In the genomic region with DNA sequence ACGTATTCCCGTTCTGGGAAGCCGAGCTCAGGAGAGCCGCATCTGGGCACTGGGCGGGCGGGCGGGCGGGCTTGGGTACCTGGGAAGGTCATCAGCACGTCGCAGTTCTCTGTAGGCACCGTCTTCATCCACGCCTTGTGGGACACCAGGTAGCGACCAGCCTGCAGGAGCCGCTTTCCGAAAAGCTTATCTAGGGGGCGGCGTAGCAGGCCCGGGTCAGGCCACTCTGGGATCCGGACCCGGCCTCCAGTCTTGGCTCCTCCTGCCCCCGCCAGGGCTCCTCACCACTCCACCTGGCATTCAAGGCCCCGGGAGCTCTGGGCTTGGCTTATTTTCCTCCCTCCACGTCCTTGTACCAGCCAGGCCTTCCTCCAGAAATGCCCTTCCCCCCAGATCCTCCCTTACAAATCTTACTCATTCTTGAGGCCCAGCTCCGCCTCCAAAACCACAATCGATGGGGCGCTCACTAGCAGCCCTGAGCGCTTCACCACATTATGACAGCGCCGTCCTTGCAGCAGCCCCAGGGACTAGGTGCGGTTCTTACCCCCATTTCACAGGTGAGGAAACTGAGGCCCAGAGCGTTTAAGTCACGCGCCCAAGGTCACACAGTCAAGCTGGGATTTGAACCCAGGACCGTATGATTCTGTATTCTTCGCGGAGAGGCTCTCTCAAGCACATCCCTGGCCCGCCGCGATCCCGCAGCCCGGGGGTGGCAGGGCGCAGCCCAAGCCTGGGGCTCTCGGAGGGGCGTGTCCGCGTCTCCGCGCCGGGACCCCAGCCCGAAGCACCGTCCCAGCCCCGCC, we compare ENCODE assay signal across 8 cellular contexts. TPM values are rescaled to one million over a fixed set of nuclear protein-coding genes. Genes with fewer than 3 reads are reported as not detected.
DNase-seq lines count a peak whose midpoint lies in the region; FAIRE-seq and TF ChIP-seq lines count a peak whose summit lies in the region.

No MANE protein-coding gene starts in this region.

- in situ Hi-C loops in HAP-1 (cut with MboI; ENCODE audit: low sequenced_read_pairs): no loop called here

- H3K27ac Mint-ChIP-seq in T-helper 2 cell treated with Interferon-gamma antibody and Interleukin-4, amounts not matched to agents 5 μg/mL and 100 μg/mL, for 36 hours: peak overlapping the region; percentile 89
- peak overlapping the region; percentile 80 for H3K27ac Mint-ChIP-seq in astrocyte (ENCODE audit: unreplicated experiment)

- H2AFZ ChIP-seq in astrocyte (ENCODE audit: low read depth, low read length): peak overlapping the region; percentile 94
- H2AFZ ChIP-seq in keratinocyte (ENCODE audit: control insufficient read depth, low read length): peak overlapping the region; percentile 78

- peak; percentile 63 to 66 for DNase-seq in AML-193 (lab: John Stamatoyannopoulos, UW)
- peak; percentile 29 to 65 for DNase-seq in HAP-1 (ENCODE audit: low spot score in 2 of 2)
- peak; percentile 78 for DNase-seq in T-helper 2 cell treated with Interferon-gamma antibody and Interleukin-4, amounts not matched to agents 5 μg/mL and 100 μg/mL, for 36 hours (ENCODE audit: low spot score)
- peak; percentile 75 for DNase-seq in astrocyte (ENCODE audit: low read depth)
- no peak for DNase-seq in keratinocyte (ENCODE audit: low read depth, low spot score)
- peak; percentile 67 to 76 for DNase-seq in stimulated activated CD4-positive, alpha-beta T cell treated with anti-CD3 and anti-CD28 coated beads, Interleukin-4, amount 100 ng/mL, for 48 hours (ENCODE audit: low read depth in 2 of 2)
- DNase-seq in COLO829 (ENCODE audit: low spot score): no peak
- DNase-seq in NCI-H1930 (lab: John Stamatoyannopoulos, UW): no peak

- peaks cover 25% of the 10 kb centered on the region for H3K4me1 Mint-ChIP-seq in T-helper 2 cell treated with Interferon-gamma antibody and Interleukin-4, amounts not matched to agents 5 μg/mL and 100 μg/mL, for 36 hours (ENCODE audit: low read depth)
- peaks cover 3% of the 10 kb centered on the region for H3K4me1 Mint-ChIP-seq in astrocyte (ENCODE audit: low read depth, unreplicated experiment)

- FAIRE-seq in astrocyte (lab: Jason Lieb, UNC) (no peak), keratinocyte (lab: Jason Lieb, UNC) (no peak)

- H3K36me3 ChIP-seq in HAP-1 (replicated peaks) (peaks cover 5% of the 10 kb centered on the region), astrocyte (ENCODE audit: insufficient read depth, low read length) (no peaks in the 10 kb centered on the region), keratinocyte (ENCODE audit: control insufficient read depth in 2 of 2, extremely low read depth in 1 of 2, insufficient read depth in 2 of 2, low read length in 2 of 2) (no peaks in the 10 kb centered on the region)

- H3K4me3 Mint-ChIP-seq in T-helper 2 cell treated with Interferon-gamma antibody and Interleukin-4, amounts not matched to agents 5 μg/mL and 100 μg/mL, for 36 hours: peak overlapping the region; percentile 84
- H3K4me3 Mint-ChIP-seq in astrocyte (ENCODE audit: unreplicated experiment): peak overlapping the region; percentile 88

- H3K9ac ChIP-seq in astrocyte (ENCODE audit: low read length) (peak overlapping the region; percentile 80), keratinocyte (ENCODE audit: control insufficient read depth, extremely low read depth, insufficient read depth, low read length) (peak overlapping the region; percentile 62)

- peaks cover 12% of the 10 kb centered on the region for H3K79me2 ChIP-seq in astrocyte (ENCODE audit: insufficient read depth, low read length)
- H3K79me2 ChIP-seq in keratinocyte (ENCODE audit: control insufficient read depth, insufficient read depth, low read length): peaks cover 5% of the 10 kb centered on the region

- peak overlapping the region; percentile 65 for H3K4me3 ChIP-seq in HAP-1
- H3K4me3 ChIP-seq in astrocyte (ENCODE audit: insufficient read depth, low read depth, low read length): peak overlapping the region; percentile 78
- H3K4me3 ChIP-seq in keratinocyte (ENCODE audit: control insufficient read depth in 2 of 3, extremely low read depth in 1 of 3, insufficient read depth in 2 of 3, low read depth in 1 of 3, low read length in 3 of 3): peak overlapping the region; percentile 48 to 73 (median 70)

- H3K27me3 ChIP-seq in HAP-1 (ENCODE audit: low read depth) (no peaks in the 10 kb centered on the region), astrocyte (ENCODE audit: insufficient read depth, low read length) (no peaks in the 10 kb centered on the region), keratinocyte (ENCODE audit: control insufficient read depth, extremely low read depth, insufficient read depth, low read length) (peaks cover 24% of the 10 kb centered on the region)

- H3K4me2 ChIP-seq in astrocyte (ENCODE audit: low read length): peak overlapping the region; percentile 93
- peak overlapping the region; percentile 95 for H3K4me2 ChIP-seq in keratinocyte (ENCODE audit: control insufficient read depth, extremely low read depth, insufficient read depth, low read depth, low read length)

- peaks cover 17% of the 10 kb centered on the region for H3K36me3 Mint-ChIP-seq in T-helper 2 cell treated with Interferon-gamma antibody and Interleukin-4, amounts not matched to agents 5 μg/mL and 100 μg/mL, for 36 hours (ENCODE audit: low read depth)
- peaks cover 7% of the 10 kb centered on the region for H3K36me3 Mint-ChIP-seq in astrocyte (ENCODE audit: low read depth, unreplicated experiment)

- H3K9me3 ChIP-seq in HAP-1 (no peaks in the 10 kb centered on the region), astrocyte (ENCODE audit: insufficient read depth, low read depth, low read length) (no peaks in the 10 kb centered on the region), keratinocyte (ENCODE audit: control insufficient read depth, low read depth, low read length) (no peaks in the 10 kb centered on the region)

- H3K9me3 Mint-ChIP-seq in T-helper 2 cell treated with Interferon-gamma antibody and Interleukin-4, amounts not matched to agents 5 μg/mL and 100 μg/mL, for 36 hours: no peaks in the 10 kb centered on the region
- no peaks in the 10 kb centered on the region for H3K9me3 Mint-ChIP-seq in astrocyte (ENCODE audit: unreplicated experiment)

- H3K9me1 ChIP-seq in keratinocyte (ENCODE audit: control insufficient read depth, extremely low read depth, insufficient read depth, low read length): no peaks in the 10 kb centered on the region

- H3K27ac ChIP-seq in astrocyte (ENCODE audit: low read depth, low read length) (peak overlapping the region; percentile 46), keratinocyte (ENCODE audit: control insufficient read depth, insufficient read depth, low read length) (peak overlapping the region; percentile 49)

- H3K4me1 ChIP-seq in HAP-1 (peaks cover 16% of the 10 kb centered on the region), astrocyte (ENCODE audit: insufficient read depth, low read length) (peaks cover 19% of the 10 kb centered on the region), keratinocyte (ENCODE audit: control insufficient read depth, extremely low read depth, insufficient read depth, low read length) (peaks cover 29% of the 10 kb centered on the region)

- peaks cover 2% of the 10 kb centered on the region for H4K20me1 ChIP-seq in astrocyte (ENCODE audit: insufficient read depth, low read length)
- H4K20me1 ChIP-seq in keratinocyte (ENCODE audit: control insufficient read depth, extremely low read depth, insufficient read depth, low read length): no peaks in the 10 kb centered on the region

- dilution Hi-C loops in keratinocyte (cut with MboI; ENCODE audit: extremely low pct_ligation_motif_present, low sequenced_read_pairs): no loop called here

- peaks cover 11% of the 10 kb centered on the region for H3K27me3 Mint-ChIP-seq in T-helper 2 cell treated with Interferon-gamma antibody and Interleukin-4, amounts not matched to agents 5 μg/mL and 100 μg/mL, for 36 hours (ENCODE audit: low read depth)
- H3K27me3 Mint-ChIP-seq in astrocyte (ENCODE audit: low read depth, unreplicated experiment): no peaks in the 10 kb centered on the region

- TF ChIP-seq CTCF in astrocyte (IDR thresholded peaks at IDR 0.05; ENCODE audit: insufficient read depth, low read depth, low read length) (no peak), keratinocyte (optimal IDR thresholded peaks at IDR 0.05 in 1 of 3, IDR thresholded peaks at IDR 0.05 in 1 of 3, conservative IDR thresholded peaks at IDR 0.05 in 1 of 3; ENCODE audit: extremely low read depth in 1 of 3, insufficient read depth in 2 of 3, low read length in 3 of 3) (no peak)

RNA-seq across cellular contexts. Expression of a gene that starts 0.8 kb away (rescaled TPM):
- 8.1 and 9.0 TPM in 2 replicates for total RNA-seq in astrocyte
- polyA plus RNA-seq in keratinocyte: 1.1 to 2.7 TPM (median 1.6 TPM) in 3 replicates
- 1.1 TPM for polyA plus RNA-seq in keratinocyte (2011; ENCODE audit: low read depth)
- 0.32 and 0.70 TPM in 2 replicates for polyA plus RNA-seq in keratinocyte (2011; cell fraction: cytosol; rRNA removed)
- 8.1 and 9.2 TPM in 2 replicates for polyA plus RNA-seq in keratinocyte (2011; cell fraction: nucleus; rRNA removed)
- polyA plus RNA-seq in keratinocyte (2012; ENCODE audit: low replicate concordance): 1.9 and 3.0 TPM in 2 replicates
- 1.3 to 2.8 TPM (median 1.9 TPM) in 3 replicates for polyA minus RNA-seq in keratinocyte
- polyA minus RNA-seq in keratinocyte (2011; cell fraction: cytosol; rRNA and poly(A)+ RNA removed): 2.1 TPM
- polyA minus RNA-seq in keratinocyte (2011; cell fraction: nucleus; rRNA and poly(A)+ RNA removed): 4.0 and 4.8 TPM in 2 replicates

RNA-seq across cellular contexts. Expression of a gene that starts 3.5 kb away (rescaled TPM):
- 21.4 and 21.7 TPM in 2 replicates for total RNA-seq in astrocyte
- 7.2 to 9.3 TPM (median 8.9 TPM) in 3 replicates for polyA plus RNA-seq in keratinocyte
- polyA plus RNA-seq in keratinocyte (2011; ENCODE audit: low read depth): 5.3 TPM
- 4.3 and 7.4 TPM in 2 replicates for polyA plus RNA-seq in keratinocyte (2011; cell fraction: cytosol; rRNA removed)
- 24.9 and 28.4 TPM in 2 replicates for polyA plus RNA-seq in keratinocyte (2011; cell fraction: nucleus; rRNA removed)
- 9.7 and 11.1 TPM in 2 replicates for polyA plus RNA-seq in keratinocyte (2012; ENCODE audit: low replicate concordance)
- polyA minus RNA-seq in keratinocyte: 4.0 to 6.6 TPM (median 4.4 TPM) in 3 replicates
- polyA minus RNA-seq in keratinocyte (2011; cell fraction: cytosol; rRNA and poly(A)+ RNA removed): 16.9 TPM
- polyA minus RNA-seq in keratinocyte (2011; cell fraction: nucleus; rRNA and poly(A)+ RNA removed): 13.4 and 13.7 TPM in 2 replicates

RNA-seq across cellular contexts. Expression of a gene that starts 24.4 kb away (rescaled TPM):
- 115 and 123 TPM in 2 replicates for total RNA-seq in astrocyte
- 59.4 to 75.4 TPM (median 62.8 TPM) in 3 replicates for polyA plus RNA-seq in keratinocyte
- 98.4 TPM for polyA plus RNA-seq in keratinocyte (2011; ENCODE audit: low read depth)
- polyA plus RNA-seq in keratinocyte (2011; cell fraction: cytosol; rRNA removed): 53.1 and 66.9 TPM in 2 replicates
- polyA plus RNA-seq in keratinocyte (2011; cell fraction: nucleus; rRNA removed): 42.5 and 44.9 TPM in 2 replicates
- 53.8 and 90.6 TPM in 2 replicates for polyA plus RNA-seq in keratinocyte (2012; ENCODE audit: low replicate concordance)
- polyA minus RNA-seq in keratinocyte: 16.9 to 30.2 TPM (median 19.6 TPM) in 3 replicates
- polyA minus RNA-seq in keratinocyte (2011; cell fraction: cytosol; rRNA and poly(A)+ RNA removed): 26.1 TPM
- polyA minus RNA-seq in keratinocyte (2011; cell fraction: nucleus; rRNA and poly(A)+ RNA removed): 6.9 and 13.9 TPM in 2 replicates

RNA-seq across cellular contexts. Expression of a gene that starts 28.1 kb away (rescaled TPM):
- total RNA-seq in astrocyte: 64.8 and 65.1 TPM in 2 replicates
- polyA plus RNA-seq in keratinocyte: 49.2 to 63.7 TPM (median 59.6 TPM) in 3 replicates
- polyA plus RNA-seq in keratinocyte (2011; ENCODE audit: low read depth): 22.3 TPM
- 38.9 and 50.4 TPM in 2 replicates for polyA plus RNA-seq in keratinocyte (2011; cell fraction: cytosol; rRNA removed)
- polyA plus RNA-seq in keratinocyte (2011; cell fraction: nucleus; rRNA removed): 20.5 and 21.4 TPM in 2 replicates
- polyA plus RNA-seq in keratinocyte (2012; ENCODE audit: low replicate concordance): 51.2 and 60.5 TPM in 2 replicates
- polyA minus RNA-seq in keratinocyte: 10.4 to 18.1 TPM (median 15.6 TPM) in 3 replicates
- 43.7 TPM for polyA minus RNA-seq in keratinocyte (2011; cell fraction: cytosol; rRNA and poly(A)+ RNA removed)
- polyA minus RNA-seq in keratinocyte (2011; cell fraction: nucleus; rRNA and poly(A)+ RNA removed): 2.7 and 7.0 TPM in 2 replicates

RNA-seq across cellular contexts. Expression of a gene that starts 30.6 kb away (rescaled TPM):
- 8.5 and 9.4 TPM in 2 replicates for total RNA-seq in astrocyte
- 4.1 to 11.2 TPM (median 8.7 TPM) in 3 replicates for polyA plus RNA-seq in keratinocyte
- polyA plus RNA-seq in keratinocyte (2011; ENCODE audit: low read depth): 1.3 TPM
- polyA plus RNA-seq in keratinocyte (2011; cell fraction: cytosol; rRNA removed): 5.4 and 16.0 TPM in 2 replicates
- polyA plus RNA-seq in keratinocyte (2011; cell fraction: nucleus; rRNA removed): 4.7 and 6.7 TPM in 2 replicates
- polyA plus RNA-seq in keratinocyte (2012; ENCODE audit: low replicate concordance): 6.0 and 12.8 TPM in 2 replicates
- polyA minus RNA-seq in keratinocyte: 5.0 to 9.3 TPM (median 7.3 TPM) in 3 replicates
- polyA minus RNA-seq in keratinocyte (2011; cell fraction: cytosol; rRNA and poly(A)+ RNA removed): 29.9 TPM
- polyA minus RNA-seq in keratinocyte (2011; cell fraction: nucleus; rRNA and poly(A)+ RNA removed): 6.6 and 7.1 TPM in 2 replicates

Comparison
In these comparisons a context has a peak if more than half of its experiments do, and no peak if none do; other contexts are left out.
1. DNase-seq: peak in AML-193 (2 of 2), HAP-1 (2 of 2), T-helper 2 cell treated with Interferon-gamma antibody and Interleukin-4, amounts not matched to agents 5 μg/mL and 100 μg/mL, for 36 hours (single experiment), astrocyte (single experiment) and stimulated activated CD4-positive, alpha-beta T cell treated with anti-CD3 and anti-CD28 coated beads, Interleukin-4, amount 100 ng/mL, for 48 hours (2 of 2); none in keratinocyte (single experiment), COLO829 (single experiment) and NCI-H1930 (0 of 2).
2. Peak in every context shown above with its lines, with median percentiles within 50 percentile points of each other: H3K4me3 ChIP-seq.